Comparison of ENCODE assay signal across 10 cellular contexts in genomic region chr22:31102441-31103081, GRCh38. TPM values are rescaled to one million over a fixed set of nuclear protein-coding genes. Genes with fewer than 3 reads are reported as not detected.
DNase-seq lines count a peak whose midpoint lies in the region; ATAC-seq and TF ChIP-seq lines count a peak whose summit lies in the region.
"Had no signal": no experiment of that assay in that cellular context is flagged by ENCODE, and none has a peak within 500 bp of the region (broad histone marks: within the 10 kb centered on the region; RNA-seq: fewer than 3 reads in every experiment).

No MANE protein-coding gene starts in this region.

- H3K36me3 ChIP-seq in adrenal gland (replicated peaks in 1 of 2): peaks cover 0 to 29% of the 10 kb centered on the region in 2 donors

- H3K27ac ChIP-seq in adrenal gland: peak overlapping the region; percentile 46 to 83 (median 66)

- TF ChIP-seq POLR2A in adrenal gland (IDR thresholded peaks at IDR 0.05): peak in 1 of 2 donors; percentile 18

- intact Hi-C loops in adrenal gland (cut with DNase I) (no loop called here), left cardiac atrium (cut with DNase I) (no loop called here)

- DNase-seq in GM04503 (ENCODE audit: low read depth) (peak; percentile 87), adrenal gland (peak; percentile 84 to 95 (median 94)), left cardiac atrium (peak; percentile 79), skeletal muscle cell (ENCODE audit: low read depth) (peak; percentile 79), GM10248 (ENCODE audit: extremely low spot score) (no peak), Kasumi-1 (lab: John Stamatoyannopoulos, UW) (no peak)
- no peak for DNase-seq in activated naive CD4-positive, alpha-beta T cell treated with anti-CD3 and anti-CD28 coated beads, Interleukin-2, amount 50 U/mL, for 72 hours (ENCODE audit: low spot score in 2 of 2)
- DNase-seq: naive B cell had no signal

- H3K36me3 Mint-ChIP-seq in activated naive CD4-positive, alpha-beta T cell treated with anti-CD3 and anti-CD28 coated beads, Interleukin-2, amount 50 U/mL, for 72 hours: no peaks in the 10 kb centered on the region
- H3K36me3 Mint-ChIP-seq: naive B cell had no signal

- TF ChIP-seq CTCF in adrenal gland (IDR thresholded peaks at IDR 0.05) (no peak), GM10248 (IDR thresholded peaks at IDR 0.05; ENCODE audit: control extremely low read depth, extremely low read depth, low read depth, missing control alignments) (no peak)

- CTCF ChIA-PET in GM10248 (lab: Yijun Ruan, JAX): interaction anchor here (0.8 to 3.0 kb wide), 4 partner anchors 10 to 17 kb away, joined by 3 to 15 read pairs (median 4); no protein-coding TSS in a partner anchor

- no peak overlapping the region for H3K27ac Mint-ChIP-seq in activated naive CD4-positive, alpha-beta T cell treated with anti-CD3 and anti-CD28 coated beads, Interleukin-2, amount 50 U/mL, for 72 hours

- POLR2A ChIA-PET in GM10248 (lab: Yijun Ruan, JAX): no interaction called here

- no peaks in the 10 kb centered on the region for H3K27me3 ChIP-seq in adrenal gland

- H3K9me3 Mint-ChIP-seq in activated naive CD4-positive, alpha-beta T cell treated with anti-CD3 and anti-CD28 coated beads, Interleukin-2, amount 50 U/mL, for 72 hours: no peaks in the 10 kb centered on the region

- H3K4me1 ChIP-seq in adrenal gland (replicated peaks in 1 of 2): peaks cover 5 to 13% of the 10 kb centered on the region in 2 donors

- ATAC-seq in left cardiac atrium: peak; percentile 29 to 48
- ATAC-seq in GM19463 (IDR thresholded peaks at IDR 0.05; ENCODE audit: unreplicated experiment): no peak
- ATAC-seq in activated naive CD4-positive, alpha-beta T cell treated with anti-CD3 and anti-CD28 coated beads, Interleukin-2, amount 50 U/mL, for 72 hours: no peak
- ATAC-seq: Panc1 had no signal

- H3K9me3 ChIP-seq in adrenal gland (replicated peaks in 1 of 3): no peaks in the 10 kb centered on the region

- no peak overlapping the region for H3K4me3 ChIP-seq in adrenal gland
- H3K4me3 ChIP-seq in skeletal muscle cell (ENCODE audit: low read depth, low read length): no peak overlapping the region

- WGBS in adrenal gland, 4 donors: 55 to 79% (median 69%) methylated on average over 7 to 8 of the region's 8 CpGs

RNA-seq across cellular contexts. Expression of gene SELENOM, which starts 4.8 kb away (rescaled TPM):
- total RNA-seq in adrenal gland (100 to 1,000 TPM in 6 of 8 donors, 10 to 100 TPM in 2; 73.4 to 546 (median 161) TPM), left cardiac atrium (100 to 1,000 TPM; 118 to 145 TPM)
- 100 to 1,000 TPM in 2 of 3 donors, 10 to 100 TPM in 1; 22.9 to 208 (median 134) TPM for polyA plus RNA-seq in adrenal gland
- total RNA-seq in activated naive CD4-positive, alpha-beta T cell treated with anti-CD3 and anti-CD28 coated beads, Interleukin-2, amount 50 U/mL, for 72 hours: 10 to 100 TPM in 1 of 2 donors, 1 to 10 TPM in 1; 7.0 to 10.2 TPM

RNA-seq across cellular contexts. Expression of gene INPP5J, which starts 20.2 kb away (rescaled TPM):
- total RNA-seq in adrenal gland (1 to 10 TPM in 7 of 8 donors, under 1 TPM in 1; 0.48 to 8.1 (median 2.5) TPM), left cardiac atrium (10 to 100 TPM; 13.3 to 26.4 TPM)
- 1 to 10 TPM in 2 of 3 donors, under 1 TPM in 1; 0.48 to 5.8 (median 2.1) TPM for polyA plus RNA-seq in adrenal gland
- total RNA-seq in activated naive CD4-positive, alpha-beta T cell treated with anti-CD3 and anti-CD28 coated beads, Interleukin-2, amount 50 U/mL, for 72 hours: under 1 TPM; 0.32 to 0.43 TPM

RNA-seq across cellular contexts. Expression of gene SMTN, which starts 21.4 kb away (rescaled TPM):
- total RNA-seq in adrenal gland: 100 to 1,000 TPM in 4 of 8 donors, 10 to 100 TPM in 4; 22.7 to 115 (median 101) TPM
- 100 to 1,000 TPM in 1 of 3 donors, 10 to 100 TPM in 1, 1 to 10 TPM in 1; 4.6 to 155 (median 58.6) TPM for polyA plus RNA-seq in adrenal gland
- total RNA-seq in left cardiac atrium: 100 to 1,000 TPM; 142 to 150 TPM
- 100 to 1,000 TPM in 1 of 2 donors, 10 to 100 TPM in 1; 32.5 to 128 TPM for total RNA-seq in activated naive CD4-positive, alpha-beta T cell treated with anti-CD3 and anti-CD28 coated beads, Interleukin-2, amount 50 U/mL, for 72 hours

RNA-seq across cellular contexts. Expression of gene PLA2G3, which starts 37.7 kb away (rescaled TPM):
- total RNA-seq in adrenal gland: not detected
- under 1 TPM in 1 of 3 donors, not detected in 2; 0.09 TPM for polyA plus RNA-seq in adrenal gland
- total RNA-seq in left cardiac atrium: not detected
- total RNA-seq in activated naive CD4-positive, alpha-beta T cell treated with anti-CD3 and anti-CD28 coated beads, Interleukin-2, amount 50 U/mL, for 72 hours: not detected

RNA-seq across cellular contexts. Expression of gene RNF185, which starts 57.4 kb away (rescaled TPM):
- 10 to 100 TPM; 15.9 to 45.5 (median 36.0) TPM for total RNA-seq in adrenal gland
- polyA plus RNA-seq in adrenal gland: 10 to 100 TPM; 16.0 to 41.7 (median 16.4) TPM
- 10 to 100 TPM; 20.2 to 24.4 TPM for total RNA-seq in left cardiac atrium
- 10 to 100 TPM; 14.5 to 23.9 TPM for total RNA-seq in activated naive CD4-positive, alpha-beta T cell treated with anti-CD3 and anti-CD28 coated beads, Interleukin-2, amount 50 U/mL, for 72 hours

Comparison
In these comparisons a context has a peak if more than half of its experiments do, and no peak if none do; other contexts are left out.
1. DNase-seq: peak in GM04503 (single experiment), adrenal gland (7 of 7), left cardiac atrium (single experiment) and skeletal muscle cell (single experiment); none in GM10248 (single experiment), activated naive CD4-positive, alpha-beta T cell treated with anti-CD3 and anti-CD28 coated beads, Interleukin-2, amount 50 U/mL, for 72 hours (0 of 2) and Kasumi-1 (0 of 2).
2. ATAC-seq: peak in left cardiac atrium (2 of 2); none in GM19463 (single experiment) and activated naive CD4-positive, alpha-beta T cell treated with anti-CD3 and anti-CD28 coated beads, Interleukin-2, amount 50 U/mL, for 72 hours (0 of 2).
3. RNA of gene SELENOM, which starts 4.8 kb away (total RNA-seq): 73.4 to 546 TPM in adrenal gland and 118 to 145 TPM in left cardiac atrium; 7.0 to 10.2 TPM in activated naive CD4-positive, alpha-beta T cell treated with anti-CD3 and anti-CD28 coated beads, Interleukin-2, amount 50 U/mL, for 72 hours; every median in the first group is over 4 times any median in the second.